ENCODE assay signal across 7 cellular contexts in the genomic region with DNA sequence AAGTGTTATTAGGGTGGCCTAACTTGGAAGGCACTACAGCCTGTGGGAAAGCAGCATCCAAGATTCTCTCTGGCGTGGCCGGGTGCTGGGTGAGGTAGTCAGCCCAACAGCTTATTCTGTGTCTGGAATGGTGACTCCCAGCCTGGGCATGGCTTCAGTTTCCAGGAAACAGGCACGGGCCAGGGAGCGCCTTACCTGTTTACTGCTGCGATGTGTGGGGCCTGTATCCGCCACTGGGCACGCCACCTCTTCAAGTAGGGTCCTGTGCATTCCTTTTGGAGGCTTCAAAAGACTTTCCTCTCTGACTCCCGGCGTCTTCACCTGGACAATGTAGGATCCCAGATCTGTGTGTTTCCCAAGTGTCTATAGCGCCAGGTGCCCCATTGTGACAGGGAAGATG. TPM values are rescaled to one million over a fixed set of nuclear protein-coding genes. Genes with fewer than 3 reads are reported as not detected.
"Had no signal": no experiment of that assay in that cellular context is flagged by ENCODE, and none has a peak within 500 bp of the region (broad histone marks: within the 10 kb centered on the region; RNA-seq: fewer than 3 reads in every experiment).

No MANE protein-coding gene starts in this region.

RNA-seq across cellular contexts. Expression of gene TP53TG3D, which starts 10.5 kb away (rescaled TPM):
- total RNA-seq: natural killer cell treated with Interleukin-12 subunit alpha and Interleukin-12 subunit beta and Interleukin-15 and Interleukin-18, amount 100 ng/mL, for 72 hours; neural crest cell; osteoblast; pulmonary artery endothelial cell; right atrium auricular region; transverse colon; urinary bladder had no signal
